8 cellular contexts compared by ENCODE assay signal in the genomic region with DNA sequence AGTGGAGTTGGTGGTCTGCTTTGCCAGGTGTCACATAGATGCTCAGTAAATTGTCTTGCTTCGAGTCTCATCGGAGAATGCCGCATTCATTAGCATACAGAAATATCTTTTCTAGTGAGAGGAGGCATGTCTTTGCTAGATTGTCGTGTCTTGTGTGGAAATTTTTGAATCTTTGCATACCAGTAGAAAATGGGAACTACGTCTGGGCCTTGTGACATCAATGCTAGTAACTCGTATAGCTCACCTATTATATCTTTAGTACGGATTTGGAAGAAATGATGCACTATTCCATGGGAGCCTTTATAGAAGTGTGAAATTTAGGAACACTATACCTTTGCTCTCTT. TPM values are rescaled to one million over a fixed set of nuclear protein-coding genes. Genes with fewer than 3 reads are reported as not detected.
DNase-seq lines count a peak whose midpoint lies in the region; ATAC-seq, FAIRE-seq and TF ChIP-seq lines count a peak whose summit lies in the region.

No MANE protein-coding gene starts in this region.

- no peaks in the 10 kb centered on the region for H3K27me3 Mint-ChIP-seq in activated naive CD8-positive, alpha-beta T cell treated with anti-CD3 and anti-CD28 coated beads for 36 hours

- peaks cover 3 to 14% of the 10 kb centered on the region in 2 donors for H3K36me3 ChIP-seq in kidney (ENCODE audit: control insufficient read depth in 1 of 2, insufficient read depth in 2 of 2, low read length in 2 of 2)
- peaks cover 4% of the 10 kb centered on the region for H3K36me3 ChIP-seq in thoracic aorta

- peak overlapping the region; percentile 89 for H3K4me3 Mint-ChIP-seq in activated naive CD8-positive, alpha-beta T cell treated with anti-CD3 and anti-CD28 coated beads for 36 hours

- H3K9me3 Mint-ChIP-seq in activated naive CD8-positive, alpha-beta T cell treated with anti-CD3 and anti-CD28 coated beads for 36 hours, result peaks cover 3% of the 10 kb centered on the region

- peaks cover 8% of the 10 kb centered on the region for H3K36me3 Mint-ChIP-seq in activated naive CD8-positive, alpha-beta T cell treated with anti-CD3 and anti-CD28 coated beads for 36 hours

- H3K4me1 ChIP-seq in kidney (ENCODE audit: control insufficient read depth in 1 of 2, insufficient read depth in 1 of 2, low read depth in 1 of 2, low read length in 2 of 2) (peaks cover 0 to 3% of the 10 kb centered on the region in 2 donors), thoracic aorta (ENCODE audit: control insufficient read depth in 1 of 2, low read depth in 2 of 2) (peaks cover 15 to 32% of the 10 kb centered on the region in 2 donors)

- peak overlapping the region; percentile 94 for H3K27ac Mint-ChIP-seq in activated naive CD8-positive, alpha-beta T cell treated with anti-CD3 and anti-CD28 coated beads for 36 hours

- no peak for FAIRE-seq in kidney (lab: Jason Lieb, UNC)

- H3K9me3 ChIP-seq in kidney (ENCODE audit: control insufficient read depth in 1 of 2, low read length in 2 of 2), result no peaks in the 10 kb centered on the region
- H3K9me3 ChIP-seq in thoracic aorta, result no peaks in the 10 kb centered on the region

- DNase-seq in CD1c-positive myeloid dendritic cell (ENCODE audit: extremely low spot score), result peak; percentile 45
- DNase-seq in activated naive CD8-positive, alpha-beta T cell treated with anti-CD3 and anti-CD28 coated beads for 36 hours, result no peak
- no peak for DNase-seq in kidney
- DNase-seq in thoracic aorta (ENCODE audit: low spot score), result no peak
- DNase-seq in stimulated activated CD8-positive, alpha-beta memory T cell treated with anti-CD3 and anti-CD28 coated beads, Interleukin-4, amount 100 ng/mL, for 48 hours, result no peak
- DNase-seq in middle frontal gyrus (ENCODE audit: extremely low spot score, low spot score), result no peak

- H3K4me1 Mint-ChIP-seq in activated naive CD8-positive, alpha-beta T cell treated with anti-CD3 and anti-CD28 coated beads for 36 hours, result peaks cover 32% of the 10 kb centered on the region

- TF ChIP-seq CTCF in kidney (IDR thresholded peaks at IDR 0.05; ENCODE audit: borderline replicate concordance, extremely low read depth, insufficient read depth) (no peak), thoracic aorta (IDR thresholded peaks at IDR 0.05) (no peak)

- H3K4me3 ChIP-seq in kidney (ENCODE audit: low read length in 2 of 2), result peak overlapping the region; percentile 80 to 91
- H3K4me3 ChIP-seq in thoracic aorta, result peak overlapping the region; percentile 94

- peak overlapping the region; percentile 74 to 98 for H3K9ac ChIP-seq in kidney (ENCODE audit: low read length in 2 of 2)

- no peaks in the 10 kb centered on the region for H3K27me3 ChIP-seq in thoracic aorta (replicated peaks; ENCODE audit: insufficient read depth)

- ATAC-seq in GM19463 (IDR thresholded peaks at IDR 0.05; ENCODE audit: unreplicated experiment) (peak; percentile 8), HG03571 (IDR thresholded peaks at IDR 0.05; ENCODE audit: unreplicated experiment) (peak; percentile 14), thoracic aorta (ENCODE audit: insufficient number of reproducible peaks, low FRiP score, low read depth) (no peak)

- intact Hi-C loops in kidney (cut with DNase I), result no loop called here

- H3K27ac ChIP-seq in kidney (ENCODE audit: low read depth in 2 of 2, low read length in 2 of 2) (peak overlapping the region; percentile 67 to 92), thoracic aorta (peak overlapping the region; percentile 86 to 90)

RNA-seq across cellular contexts. Expression of a gene that starts 0.8 kb away (rescaled TPM):
- 10 to 100 TPM; 58.8 to 58.9 TPM for total RNA-seq in activated naive CD8-positive, alpha-beta T cell treated with anti-CD3 and anti-CD28 coated beads for 36 hours
- total RNA-seq in kidney (49.4 TPM), thoracic aorta (10 to 100 TPM; 29.4 to 38.7 TPM)
- 15.7 TPM for polyA plus RNA-seq in kidney (ENCODE audit: insufficient read depth, low read depth, low replicate concordance)
